In the genomic region with DNA sequence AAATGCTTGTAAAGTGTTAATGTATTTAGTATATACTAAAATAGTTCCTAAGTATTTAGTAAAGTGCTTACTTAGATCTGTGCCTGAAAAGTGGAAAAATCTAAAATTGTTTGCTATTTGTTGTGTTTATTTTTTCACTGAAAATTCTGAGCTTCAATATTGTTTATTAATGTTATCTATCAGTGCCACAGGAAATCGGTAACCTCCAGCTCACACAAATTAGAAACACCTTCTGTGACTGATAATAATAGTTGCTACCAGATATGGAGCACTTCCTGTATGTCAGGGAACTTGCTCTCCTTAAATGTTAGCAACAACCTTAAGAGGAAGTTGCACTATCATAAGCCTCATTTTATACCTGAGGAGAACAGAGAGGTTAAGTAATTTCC, we compare ENCODE assay signal across 1 cellular context.
TF ChIP-seq lines count a peak whose summit lies in the region.

No MANE protein-coding gene starts in this region.

TF ChIP-seq in K562, 482 proteins besides CTCF, POLR2A, EP300 and RAD21 (continued from another document and continues in another):
- TF ChIP-seq, protein P1, sequence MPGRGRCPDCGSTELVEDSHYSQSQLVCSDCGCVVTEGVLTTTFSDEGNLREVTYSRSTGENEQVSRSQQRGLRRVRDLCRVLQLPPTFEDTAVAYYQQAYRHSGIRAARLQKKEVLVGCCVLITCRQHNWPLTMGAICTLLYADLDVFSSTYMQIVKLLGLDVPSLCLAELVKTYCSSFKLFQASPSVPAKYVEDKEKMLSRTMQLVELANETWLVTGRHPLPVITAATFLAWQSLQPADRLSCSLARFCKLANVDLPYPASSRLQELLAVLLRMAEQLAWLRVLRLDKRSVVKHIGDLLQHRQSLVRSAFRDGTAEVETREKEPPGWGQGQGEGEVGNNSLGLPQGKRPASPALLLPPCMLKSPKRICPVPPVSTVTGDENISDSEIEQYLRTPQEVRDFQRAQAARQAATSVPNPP (IDR thresholded peaks at IDR 0.05; ENCODE audit: borderline replicate concordance, insufficient read depth, insufficient read length): no peak
- TF ChIP-seq ZEB2 (IDR thresholded peaks at IDR 0.05) (peak; percentile 60), ZFP1 (CRISPR knock-in tag; IDR thresholded peaks at IDR 0.05) (no peak), DPF2 (IDR thresholded peaks at IDR 0.05) (0 out of 2 replicates have a peak, but pooled peaks have one; percentile 60), ARID1B (IDR thresholded peaks at IDR 0.05) (peak; percentile 62), CHCHD3 (CRISPR knock-in tag; IDR thresholded peaks at IDR 0.05) (no peak), KAT2B (IDR thresholded peaks at IDR 0.05; ENCODE audit: low read depth, low read length) (no peak), PRPF4 (IDR thresholded peaks at IDR 0.05; ENCODE audit: insufficient read depth, low read depth, low read length, poor library complexity, severe bottlenecking) (no peak), GTF2F1 (IDR thresholded peaks at IDR 0.05; ENCODE audit: low read depth, low read length) (no peak), ZC3H4 (CRISPR knock-in tag; IDR thresholded peaks at IDR 0.05; ENCODE audit: borderline replicate concordance) (no peak), ZNF79 (CRISPR knock-in tag; IDR thresholded peaks at IDR 0.05; ENCODE audit: low read depth) (no peak), ESRRB (CRISPR knock-in tag; IDR thresholded peaks at IDR 0.05; ENCODE audit: borderline replicate concordance) (no peak), CBX8 (IDR thresholded peaks at IDR 0.05; ENCODE audit: borderline replicate concordance, extremely low read depth, low read depth, low read length, poor library complexity, severe bottlenecking) (no peak), MAFF (IDR thresholded peaks at IDR 0.05; ENCODE audit: low read length) (no peak), NFYB (IDR thresholded peaks at IDR 0.05; ENCODE audit: extremely low read depth, insufficient read length) (no peak), LEF1 (IDR thresholded peaks at IDR 0.05) (peak; percentile 33), SMARCE1 (IDR thresholded peaks at IDR 0.05) (0 out of 2 replicates have a peak, but pooled peaks have one; percentile 4), TRIM28 (IDR thresholded peaks at IDR 0.05) (no peak), MBD2 (IDR thresholded peaks at IDR 0.05; ENCODE audit: borderline replicate concordance, low read depth) (no peak), TCF3 (CRISPR knock-in tag; IDR thresholded peaks at IDR 0.05) (peak; percentile 69), ZNF316 (IDR thresholded peaks at IDR 0.05) (no peak), SMARCA5 (IDR thresholded peaks at IDR 0.05) (peak; percentile 78; the same call in 1 of the 2 replicates), SMARCA4 (IDR thresholded peaks at IDR 0.05) (no peak), SPI1 (IDR thresholded peaks at IDR 0.05; ENCODE audit: borderline replicate concordance, low read depth, low read length) (peak; percentile 72; the same call in 1 of the 2 replicates), SP1 (CRISPR knock-in tag; IDR thresholded peaks at IDR 0.05) (no peak), KLF6 (CRISPR knock-in tag; IDR thresholded peaks at IDR 0.05; ENCODE audit: borderline replicate concordance) (no peak), RBM25 (IDR thresholded peaks at IDR 0.05; ENCODE audit: low read depth, low read length, severe bottlenecking) (peak; percentile 65), CREB1 (IDR thresholded peaks at IDR 0.05) (no peak), CREB1 (CRISPR knock-in tag; IDR thresholded peaks at IDR 0.05) (no peak), NR1H2 (CRISPR knock-in tag; IDR thresholded peaks at IDR 0.05) (no peak), FOXA1 (IDR thresholded peaks at IDR 0.05; ENCODE audit: borderline replicate concordance) (no peak), TCFL5 (CRISPR knock-in tag; conservative IDR thresholded peaks at IDR 0.05) (no peak), ELF2 (CRISPR knock-in tag; IDR thresholded peaks at IDR 0.05) (peak; percentile 61; the same call in 1 of the 2 replicates)
- TF ChIP-seq, protein P2, sequence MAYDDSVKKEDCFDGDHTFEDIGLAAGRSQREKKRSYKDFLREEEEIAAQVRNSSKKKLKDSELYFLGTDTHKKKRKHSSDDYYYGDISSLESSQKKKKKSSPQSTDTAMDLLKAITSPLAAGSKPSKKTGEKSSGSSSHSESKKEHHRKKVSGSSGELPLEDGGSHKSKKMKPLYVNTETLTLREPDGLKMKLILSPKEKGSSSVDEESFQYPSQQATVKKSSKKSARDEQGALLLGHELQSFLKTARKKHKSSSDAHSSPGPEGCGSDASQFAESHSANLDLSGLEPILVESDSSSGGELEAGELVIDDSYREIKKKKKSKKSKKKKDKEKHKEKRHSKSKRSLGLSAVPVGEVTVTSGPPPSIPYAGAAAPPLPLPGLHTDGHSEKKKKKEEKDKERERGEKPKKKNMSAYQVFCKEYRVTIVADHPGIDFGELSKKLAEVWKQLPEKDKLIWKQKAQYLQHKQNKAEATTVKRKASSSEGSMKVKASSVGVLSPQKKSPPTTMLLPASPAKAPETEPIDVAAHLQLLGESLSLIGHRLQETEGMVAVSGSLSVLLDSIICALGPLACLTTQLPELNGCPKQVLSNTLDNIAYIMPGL (CRISPR knock-in tag; IDR thresholded peaks at IDR 0.05): no peak
- TF ChIP-seq, protein P3, sequence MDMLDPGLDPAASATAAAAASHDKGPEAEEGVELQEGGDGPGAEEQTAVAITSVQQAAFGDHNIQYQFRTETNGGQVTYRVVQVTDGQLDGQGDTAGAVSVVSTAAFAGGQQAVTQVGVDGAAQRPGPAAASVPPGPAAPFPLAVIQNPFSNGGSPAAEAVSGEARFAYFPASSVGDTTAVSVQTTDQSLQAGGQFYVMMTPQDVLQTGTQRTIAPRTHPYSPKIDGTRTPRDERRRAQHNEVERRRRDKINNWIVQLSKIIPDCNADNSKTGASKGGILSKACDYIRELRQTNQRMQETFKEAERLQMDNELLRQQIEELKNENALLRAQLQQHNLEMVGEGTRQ (CRISPR knock-in tag; IDR thresholded peaks at IDR 0.05): no peak
- TF ChIP-seq, protein P4, sequence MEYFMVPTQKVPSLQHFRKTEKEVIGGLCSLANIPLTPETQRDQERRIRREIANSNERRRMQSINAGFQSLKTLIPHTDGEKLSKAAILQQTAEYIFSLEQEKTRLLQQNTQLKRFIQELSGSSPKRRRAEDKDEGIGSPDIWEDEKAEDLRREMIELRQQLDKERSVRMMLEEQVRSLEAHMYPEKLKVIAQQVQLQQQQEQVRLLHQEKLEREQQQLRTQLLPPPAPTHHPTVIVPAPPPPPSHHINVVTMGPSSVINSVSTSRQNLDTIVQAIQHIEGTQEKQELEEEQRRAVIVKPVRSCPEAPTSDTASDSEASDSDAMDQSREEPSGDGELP (CRISPR knock-in tag; IDR thresholded peaks at IDR 0.05; ENCODE audit: borderline replicate concordance): no peak
- TF ChIP-seq, protein P5, sequence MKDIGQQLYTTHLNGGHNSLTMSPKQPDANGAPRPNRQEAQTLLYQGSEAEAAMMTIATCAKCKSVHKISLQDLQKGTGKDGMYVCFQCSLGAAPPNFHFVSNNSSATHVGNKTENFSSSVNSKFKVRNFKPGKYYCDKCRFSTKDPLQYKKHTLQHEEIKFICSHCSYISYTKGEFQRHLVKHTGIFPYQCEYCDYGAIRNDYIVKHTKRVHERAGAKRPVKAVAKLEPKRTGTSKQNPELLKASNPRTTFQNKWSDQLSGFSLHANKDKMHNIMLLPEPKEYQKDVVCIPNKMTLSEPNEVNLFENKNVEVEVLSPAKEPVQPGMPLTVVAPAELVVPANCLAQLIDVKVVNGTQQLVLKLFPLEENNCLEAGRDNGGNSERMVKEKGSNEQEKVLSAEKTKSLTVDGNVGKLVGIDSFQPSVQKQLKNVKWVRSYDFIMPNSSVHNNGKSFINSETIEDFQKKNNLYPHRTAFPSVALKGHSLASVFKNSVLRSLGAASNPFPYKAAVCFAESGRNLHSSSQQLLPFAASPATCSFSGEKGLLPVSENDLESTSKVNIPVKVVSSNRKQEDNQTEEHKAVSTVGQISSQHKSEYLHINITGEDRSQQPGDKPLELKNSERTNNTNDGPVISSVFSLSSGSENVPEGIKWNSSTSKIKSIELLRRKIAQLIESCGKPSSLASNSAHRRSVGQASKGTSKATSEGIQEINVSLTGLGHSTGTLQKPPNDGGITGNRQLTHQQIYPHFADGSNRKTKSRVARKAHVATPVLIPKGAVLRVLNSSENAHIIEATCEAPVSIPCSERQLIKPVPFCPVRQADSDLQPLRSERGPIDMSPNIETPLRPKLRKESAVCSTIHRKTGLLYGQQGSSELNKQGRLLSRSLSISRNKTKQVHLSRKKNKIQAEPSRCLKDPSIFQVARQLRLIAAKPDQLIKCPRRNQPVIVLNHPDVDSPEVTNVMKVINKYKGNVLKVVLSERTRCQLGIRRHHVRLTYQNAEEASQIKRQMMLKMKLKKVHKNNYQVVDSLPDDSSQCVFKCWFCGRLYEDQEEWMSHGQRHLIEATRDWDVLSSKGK (CRISPR knock-in tag; IDR thresholded peaks at IDR 0.05): no peak
- TF ChIP-seq, protein P6, sequence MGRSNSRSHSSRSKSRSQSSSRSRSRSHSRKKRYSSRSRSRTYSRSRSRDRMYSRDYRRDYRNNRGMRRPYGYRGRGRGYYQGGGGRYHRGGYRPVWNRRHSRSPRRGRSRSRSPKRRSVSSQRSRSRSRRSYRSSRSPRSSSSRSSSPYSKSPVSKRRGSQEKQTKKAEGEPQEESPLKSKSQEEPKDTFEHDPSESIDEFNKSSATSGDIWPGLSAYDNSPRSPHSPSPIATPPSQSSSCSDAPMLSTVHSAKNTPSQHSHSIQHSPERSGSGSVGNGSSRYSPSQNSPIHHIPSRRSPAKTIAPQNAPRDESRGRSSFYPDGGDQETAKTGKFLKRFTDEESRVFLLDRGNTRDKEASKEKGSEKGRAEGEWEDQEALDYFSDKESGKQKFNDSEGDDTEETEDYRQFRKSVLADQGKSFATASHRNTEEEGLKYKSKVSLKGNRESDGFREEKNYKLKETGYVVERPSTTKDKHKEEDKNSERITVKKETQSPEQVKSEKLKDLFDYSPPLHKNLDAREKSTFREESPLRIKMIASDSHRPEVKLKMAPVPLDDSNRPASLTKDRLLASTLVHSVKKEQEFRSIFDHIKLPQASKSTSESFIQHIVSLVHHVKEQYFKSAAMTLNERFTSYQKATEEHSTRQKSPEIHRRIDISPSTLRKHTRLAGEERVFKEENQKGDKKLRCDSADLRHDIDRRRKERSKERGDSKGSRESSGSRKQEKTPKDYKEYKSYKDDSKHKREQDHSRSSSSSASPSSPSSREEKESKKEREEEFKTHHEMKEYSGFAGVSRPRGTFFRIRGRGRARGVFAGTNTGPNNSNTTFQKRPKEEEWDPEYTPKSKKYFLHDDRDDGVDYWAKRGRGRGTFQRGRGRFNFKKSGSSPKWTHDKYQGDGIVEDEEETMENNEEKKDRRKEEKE (IDR thresholded peaks at IDR 0.05; ENCODE audit: borderline replicate concordance in 1 of 2, control insufficient read depth in 1 of 2, low read depth in 2 of 2, low read length in 1 of 2): no peak
